Comparison of ENCODE assay signal across 8 cellular contexts in genomic region chr18:56748698-56749268, GRCh38.
DNase-seq lines count a peak whose midpoint lies in the region; ATAC-seq, FAIRE-seq and TF ChIP-seq lines count a peak whose summit lies in the region.

No MANE protein-coding gene starts in this region.

- H3K4me3 ChIP-seq in astrocyte of the spinal cord (ENCODE audit: low read depth, low read length), result no peak overlapping the region

- ATAC-seq in left colon, result peak; percentile 48
- ATAC-seq in GM19023 (IDR thresholded peaks at IDR 0.05; ENCODE audit: unreplicated experiment), result no peak
- ATAC-seq in GM21390 (IDR thresholded peaks at IDR 0.05; ENCODE audit: unreplicated experiment), result no peak

- DNase-seq in NCI-H2196 treated with DMSO at 0.1 percent for 48 hours (lab: John Stamatoyannopoulos, UW; ENCODE audit: unreplicated experiment), result peak; percentile 8
- peak; percentile 51 for DNase-seq in astrocyte of the spinal cord (ENCODE audit: low read depth, low spot score)
- no peak for DNase-seq in left colon
- DNase-seq in islet precursor cell, result no peak

- peak; percentile 42 for TF ChIP-seq CTCF in GM12873 (IDR thresholded peaks at IDR 0.05; ENCODE audit: insufficient read depth, low read depth, low read length, missing control alignments)
- TF ChIP-seq CTCF in astrocyte of the spinal cord (IDR thresholded peaks at IDR 0.05; ENCODE audit: low read depth, low read length), result peak; percentile 49

- intact Hi-C loops in left colon (cut with DNase I, micrococcal nuclease), result loop anchor here in 1 of 2 donors (5.0 kb wide), 1 partner anchor 814 kb away; no protein-coding TSS in a partner anchor

- in situ Hi-C loops in astrocyte of the spinal cord (cut with HindIII; ENCODE audit: low sequenced_read_pairs), result no loop called here

- FAIRE-seq in A204.1 (lab: Jason Lieb, UNC), result peak; percentile 98

Comparison
In these comparisons a context has a peak if more than half of its experiments do, and no peak if none do; other contexts are left out.
1. DNase-seq: peak in NCI-H2196 treated with DMSO at 0.1 percent for 48 hours (single experiment) and astrocyte of the spinal cord (single experiment); none in left colon (0 of 2) and islet precursor cell (single experiment).